In genomic region chr20:3157817-3158216, GRCh38 we compare ENCODE assay signal across 9 cellular contexts. TPM values are rescaled to one million over a fixed set of nuclear protein-coding genes. Genes with fewer than 3 reads are reported as not detected.
DNase-seq lines count a peak whose midpoint lies in the region; ATAC-seq and TF ChIP-seq lines count a peak whose summit lies in the region.
"Had no signal": no experiment of that assay in that cellular context is flagged by ENCODE, and none has a peak within 500 bp of the region (broad histone marks: within the 10 kb centered on the region; RNA-seq: fewer than 3 reads in every experiment).

No MANE protein-coding gene starts in this region.

- H3K27me3 ChIP-seq in left ventricle myocardium inferior (ENCODE audit: low read depth) (no peaks in the 10 kb centered on the region), mesenchymal stem cell (ENCODE audit: control insufficient read depth in 1 of 2, insufficient read depth in 1 of 2, low read length in 2 of 2) (no peaks in the 10 kb centered on the region)

- TF ChIP-seq CTCF in left ventricle myocardium inferior (IDR thresholded peaks at IDR 0.05; ENCODE audit: borderline replicate concordance) = no peak

- H2BK5ac ChIP-seq in mesenchymal stem cell (ENCODE audit: low read depth, low read length, poor library complexity, severe bottlenecking) = no peak overlapping the region

- H3K4me3 ChIP-seq in left ventricle myocardium inferior (peak overlapping the region; percentile 100), mesenchymal stem cell (ENCODE audit: insufficient read depth in 1 of 2, low read depth in 1 of 2, low read length in 2 of 2) (peak overlapping the region in 1 of 2 experiments; percentile 90)

- H3K23ac ChIP-seq in mesenchymal stem cell (ENCODE audit: low read length in 2 of 2) = no peak overlapping the region

- H3K27ac ChIP-seq in left ventricle myocardium inferior (replicated peaks) (no peak overlapping the region), mesenchymal stem cell (ENCODE audit: low read length, poor library complexity, severe bottlenecking) (no peak overlapping the region)

- no peak overlapping the region for H3K18ac ChIP-seq in mesenchymal stem cell (ENCODE audit: low read depth in 1 of 2, low read length in 2 of 2)

- H3K9me3 Mint-ChIP-seq in activated naive CD8-positive, alpha-beta T cell treated with anti-CD3 and anti-CD28 coated beads for 36 hours = no peaks in the 10 kb centered on the region

- WGBS in mesenchymal stem cell = 97% methylated on average over 8 of the region's 11 CpGs

- H2AFZ ChIP-seq in mesenchymal stem cell (ENCODE audit: low read depth, low read length) = no peak overlapping the region

- H3K36me3 ChIP-seq in left ventricle myocardium inferior (peaks cover 13% of the 10 kb centered on the region), mesenchymal stem cell (ENCODE audit: control insufficient read depth in 1 of 2, insufficient read depth in 2 of 2, low read depth in 1 of 2, low read length in 2 of 2) (peaks cover 0 to 18% of the 10 kb centered on the region in 2 experiments)

- H2BK120ac ChIP-seq in mesenchymal stem cell (ENCODE audit: low read depth, low read length) = no peak overlapping the region

- no peak for ATAC-seq in left cardiac atrium
- no peak for ATAC-seq in HG02588 (IDR thresholded peaks at IDR 0.05; ENCODE audit: unreplicated experiment)
- no peak for ATAC-seq in HG02938 (IDR thresholded peaks at IDR 0.05; ENCODE audit: unreplicated experiment)

- peak overlapping the region; percentile 98 for H3K9ac ChIP-seq in mesenchymal stem cell (ENCODE audit: low read length)

- H3K9me3 ChIP-seq in left ventricle myocardium inferior (replicated peaks) (no peaks in the 10 kb centered on the region), mesenchymal stem cell (ENCODE audit: control insufficient read depth, low read length) (no peaks in the 10 kb centered on the region)

- H3K4me1 ChIP-seq in left ventricle myocardium inferior (peaks cover 77% of the 10 kb centered on the region), mesenchymal stem cell (ENCODE audit: control insufficient read depth, insufficient read depth, low read depth, low read length) (peaks cover 8% of the 10 kb centered on the region)

- H3K4ac ChIP-seq in mesenchymal stem cell (ENCODE audit: low read depth in 1 of 2, low read length in 2 of 2) = no peak overlapping the region

- no peak overlapping the region for H3K14ac ChIP-seq in mesenchymal stem cell (ENCODE audit: low read length in 2 of 2)

- H2AK5ac ChIP-seq in mesenchymal stem cell (ENCODE audit: low read length, severe bottlenecking) = no peak overlapping the region

- H4K91ac ChIP-seq in mesenchymal stem cell (ENCODE audit: low read length) = no peak overlapping the region

- H2BK12ac ChIP-seq in mesenchymal stem cell (ENCODE audit: low read length in 2 of 2) = no peak overlapping the region

- peak overlapping the region; percentile 97 for H3K4me3 Mint-ChIP-seq in activated naive CD8-positive, alpha-beta T cell treated with anti-CD3 and anti-CD28 coated beads for 36 hours

- H3K4me1 Mint-ChIP-seq in activated naive CD8-positive, alpha-beta T cell treated with anti-CD3 and anti-CD28 coated beads for 36 hours = peaks cover 45% of the 10 kb centered on the region

- no peaks in the 10 kb centered on the region for H3K27me3 Mint-ChIP-seq in activated naive CD8-positive, alpha-beta T cell treated with anti-CD3 and anti-CD28 coated beads for 36 hours

- DNase-seq in left ventricle myocardium inferior (no peak), left cardiac atrium (no peak), mesenchymal stem cell (no peak), hippocampal formation (lab: John Stamatoyannopoulos, UW) (no peak), NOMO-1 treated with DMSO at 0.1 percent for 48 hours (lab: John Stamatoyannopoulos, UW; ENCODE audit: unreplicated experiment) (no peak)
- no peak for DNase-seq in activated naive CD8-positive, alpha-beta T cell treated with anti-CD3 and anti-CD28 coated beads for 36 hours
- DNase-seq: NCI-H345 had no signal

- peak overlapping the region; percentile 86 for H3K27ac Mint-ChIP-seq in activated naive CD8-positive, alpha-beta T cell treated with anti-CD3 and anti-CD28 coated beads for 36 hours

- no peak overlapping the region for H2BK15ac ChIP-seq in mesenchymal stem cell (ENCODE audit: low read depth, poor library complexity, severe bottlenecking)

- H3K36me3 Mint-ChIP-seq in activated naive CD8-positive, alpha-beta T cell treated with anti-CD3 and anti-CD28 coated beads for 36 hours = peaks cover 21% of the 10 kb centered on the region

- H4K8ac ChIP-seq in mesenchymal stem cell (ENCODE audit: low read length) = no peak overlapping the region

- H3K4me2 ChIP-seq in mesenchymal stem cell (ENCODE audit: low read length, poor library complexity, severe bottlenecking) = peak overlapping the region; percentile 51

- no peaks in the 10 kb centered on the region for H3K79me1 ChIP-seq in mesenchymal stem cell (replicated peaks; ENCODE audit: low read length, poor library complexity, severe bottlenecking)

- intact Hi-C loops in left ventricle myocardium inferior (cut with micrococcal nuclease) = no loop called here
- intact Hi-C loops in left cardiac atrium (cut with DNase I) = no loop called here

RNA-seq across cellular contexts. Expression of gene FASTKD5, which starts 1.8 kb away (rescaled TPM):
- total RNA-seq in left ventricle myocardium inferior (27.8 TPM), left cardiac atrium (10 to 100 TPM; 18.2 to 22.5 TPM)
- 10 to 100 TPM; 27.2 to 28.3 TPM for total RNA-seq in activated naive CD8-positive, alpha-beta T cell treated with anti-CD3 and anti-CD28 coated beads for 36 hours
- polyA plus RNA-seq in mesenchymal stem cell (2013, experiment 1 of 2) = 9.6 TPM
- polyA plus RNA-seq in mesenchymal stem cell (2013, experiment 2 of 2) = 10.2 TPM

RNA-seq across cellular contexts. Expression of gene UBOX5, which starts 1.8 kb away (rescaled TPM):
- 3.1 TPM for total RNA-seq in left ventricle myocardium inferior
- total RNA-seq in left cardiac atrium = 1 to 10 TPM; 3.2 to 4.0 TPM
- total RNA-seq in activated naive CD8-positive, alpha-beta T cell treated with anti-CD3 and anti-CD28 coated beads for 36 hours = 1 to 10 TPM; 4.5 to 4.9 TPM
- 3.0 TPM for polyA plus RNA-seq in mesenchymal stem cell (2013, experiment 1 of 2)
- polyA plus RNA-seq in mesenchymal stem cell (2013, experiment 2 of 2) = 2.9 TPM

RNA-seq across cellular contexts. Expression of gene LZTS3, which starts 15.5 kb away (rescaled TPM):
- total RNA-seq in left ventricle myocardium inferior (13.4 TPM), left cardiac atrium (10 to 100 TPM; 12.0 to 13.2 TPM)
- total RNA-seq in activated naive CD8-positive, alpha-beta T cell treated with anti-CD3 and anti-CD28 coated beads for 36 hours = 1 to 10 TPM; 1.6 TPM
- 3.6 TPM for polyA plus RNA-seq in mesenchymal stem cell (2013, experiment 1 of 2)
- polyA plus RNA-seq in mesenchymal stem cell (2013, experiment 2 of 2) = 3.7 TPM

RNA-seq across cellular contexts. Expression of gene DDRGK1, which starts 46.7 kb away (rescaled TPM):
- 30.0 TPM for total RNA-seq in left ventricle myocardium inferior
- 10 to 100 TPM; 39.3 to 44.8 TPM for total RNA-seq in left cardiac atrium
- total RNA-seq in activated naive CD8-positive, alpha-beta T cell treated with anti-CD3 and anti-CD28 coated beads for 36 hours = 10 to 100 TPM; 58.8 to 62.0 TPM
- 38.3 TPM for polyA plus RNA-seq in mesenchymal stem cell (2013, experiment 1 of 2)
- polyA plus RNA-seq in mesenchymal stem cell (2013, experiment 2 of 2) = 39.7 TPM

RNA-seq across cellular contexts. Expression of gene ITPA, which starts 51.5 kb away (rescaled TPM):
- 17.2 TPM for total RNA-seq in left ventricle myocardium inferior
- total RNA-seq in left cardiac atrium = 10 to 100 TPM; 18.7 to 25.7 TPM
- total RNA-seq in activated naive CD8-positive, alpha-beta T cell treated with anti-CD3 and anti-CD28 coated beads for 36 hours = 10 to 100 TPM; 70.7 to 74.0 TPM
- 61.9 TPM for polyA plus RNA-seq in mesenchymal stem cell (2013, experiment 1 of 2)
- polyA plus RNA-seq in mesenchymal stem cell (2013, experiment 2 of 2) = 64.3 TPM
